1 cellular context compared by ENCODE assay signal in genomic region chr19:35862528-35862927, GRCh38.
A peak's percentile ranks its signal among the peaks of the same experiment; 100 is the strongest.
TF ChIP-seq lines count a peak whose summit lies in the region.

No MANE protein-coding gene starts in this region.

TF ChIP-seq in K562, 482 proteins besides CTCF, POLR2A, EP300 and RAD21 (continued from another document):
- TF ChIP-seq AFF1 (IDR thresholded peaks at IDR 0.05; ENCODE audit: low read depth in 1 of 2, partially characterized antibody in 2 of 2) (no peak), HNRNPL (IDR thresholded peaks at IDR 0.05; ENCODE audit: low read depth, low read length) (no peak), JUND (IDR thresholded peaks at IDR 0.05; ENCODE audit: borderline replicate concordance, low read depth, low read length) (no peak), JUND (tag; IDR thresholded peaks at IDR 0.05; ENCODE audit: borderline replicate concordance, low read depth, low read length) (no peak), RBM25 (IDR thresholded peaks at IDR 0.05; ENCODE audit: low read depth, low read length, severe bottlenecking) (peak; percentile 12), ATF6 (CRISPR knock-in tag; IDR thresholded peaks at IDR 0.05) (no peak), ZNF354B (CRISPR knock-in tag; IDR thresholded peaks at IDR 0.05) (no peak), OTX1 (CRISPR knock-in tag; IDR thresholded peaks at IDR 0.05) (no peak), ZNF551 (CRISPR knock-in tag; IDR thresholded peaks at IDR 0.05) (no peak), UBTF (IDR thresholded peaks at IDR 0.05; ENCODE audit: borderline replicate concordance in 1 of 2, low read depth in 2 of 2, low read length in 2 of 2) (no peak), MYNN (IDR thresholded peaks at IDR 0.05) (no peak), MYNN (CRISPR knock-in tag; IDR thresholded peaks at IDR 0.05) (no peak), MTA2 (IDR thresholded peaks at IDR 0.05; ENCODE audit: low read depth) (no peak), LARP7 (IDR thresholded peaks at IDR 0.05) (no peak), ZNF785 (CRISPR knock-in tag; IDR thresholded peaks at IDR 0.05) (no peak), SFPQ (IDR thresholded peaks at IDR 0.05; ENCODE audit: low read depth, low read length) (no peak), ZBTB33 (CRISPR knock-in tag; IDR thresholded peaks at IDR 0.05) (peak; percentile 97), ILK (tag; IDR thresholded peaks at IDR 0.05; ENCODE audit: borderline replicate concordance, low read depth) (no peak)
- TF ChIP-seq, protein P1, sequence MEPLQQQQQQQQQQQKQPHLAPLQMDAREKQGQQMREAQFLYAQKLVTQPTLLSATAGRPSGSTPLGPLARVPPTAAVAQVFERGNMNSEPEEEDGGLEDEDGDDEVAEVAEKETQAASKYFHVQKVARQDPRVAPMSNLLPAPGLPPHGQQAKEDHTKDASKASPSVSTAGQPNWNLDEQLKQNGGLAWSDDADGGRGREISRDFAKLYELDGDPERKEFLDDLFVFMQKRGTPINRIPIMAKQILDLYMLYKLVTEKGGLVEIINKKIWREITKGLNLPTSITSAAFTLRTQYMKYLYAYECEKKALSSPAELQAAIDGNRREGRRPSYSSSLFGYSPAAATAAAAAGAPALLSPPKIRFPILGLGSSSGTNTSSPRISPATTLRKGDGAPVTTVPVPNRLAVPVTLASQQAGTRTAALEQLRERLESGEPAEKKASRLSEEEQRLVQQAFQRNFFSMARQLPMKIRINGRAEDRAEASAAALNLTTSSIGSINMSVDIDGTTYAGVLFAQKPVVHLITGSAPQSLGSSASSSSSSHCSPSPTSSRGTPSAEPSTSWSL (CRISPR knock-in tag; IDR thresholded peaks at IDR 0.05; ENCODE audit: borderline replicate concordance), result no peak
- TF ChIP-seq, protein P2, sequence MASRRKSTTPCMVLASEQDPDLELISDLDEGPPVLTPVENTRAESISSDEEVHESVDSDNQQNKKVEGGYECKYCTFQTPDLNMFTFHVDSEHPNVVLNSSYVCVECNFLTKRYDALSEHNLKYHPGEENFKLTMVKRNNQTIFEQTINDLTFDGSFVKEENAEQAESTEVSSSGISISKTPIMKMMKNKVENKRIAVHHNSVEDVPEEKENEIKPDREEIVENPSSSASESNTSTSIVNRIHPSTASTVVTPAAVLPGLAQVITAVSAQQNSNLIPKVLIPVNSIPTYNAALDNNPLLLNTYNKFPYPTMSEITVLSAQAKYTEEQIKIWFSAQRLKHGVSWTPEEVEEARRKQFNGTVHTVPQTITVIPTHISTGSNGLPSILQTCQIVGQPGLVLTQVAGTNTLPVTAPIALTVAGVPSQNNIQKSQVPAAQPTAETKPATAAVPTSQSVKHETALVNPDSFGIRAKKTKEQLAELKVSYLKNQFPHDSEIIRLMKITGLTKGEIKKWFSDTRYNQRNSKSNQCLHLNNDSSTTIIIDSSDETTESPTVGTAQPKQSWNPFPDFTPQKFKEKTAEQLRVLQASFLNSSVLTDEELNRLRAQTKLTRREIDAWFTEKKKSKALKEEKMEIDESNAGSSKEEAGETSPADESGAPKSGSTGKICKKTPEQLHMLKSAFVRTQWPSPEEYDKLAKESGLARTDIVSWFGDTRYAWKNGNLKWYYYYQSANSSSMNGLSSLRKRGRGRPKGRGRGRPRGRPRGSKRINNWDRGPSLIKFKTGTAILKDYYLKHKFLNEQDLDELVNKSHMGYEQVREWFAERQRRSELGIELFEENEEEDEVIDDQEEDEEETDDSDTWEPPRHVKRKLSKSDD (conservative IDR thresholded peaks at IDR 0.05; ENCODE audit: low read length), result no peak
- TF ChIP-seq, protein P3, sequence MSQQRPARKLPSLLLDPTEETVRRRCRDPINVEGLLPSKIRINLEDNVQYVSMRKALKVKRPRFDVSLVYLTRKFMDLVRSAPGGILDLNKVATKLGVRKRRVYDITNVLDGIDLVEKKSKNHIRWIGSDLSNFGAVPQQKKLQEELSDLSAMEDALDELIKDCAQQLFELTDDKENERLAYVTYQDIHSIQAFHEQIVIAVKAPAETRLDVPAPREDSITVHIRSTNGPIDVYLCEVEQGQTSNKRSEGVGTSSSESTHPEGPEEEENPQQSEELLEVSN (IDR thresholded peaks at IDR 0.05; ENCODE audit: borderline replicate concordance in 1 of 2, extremely low read depth in 1 of 2, insufficient read depth in 1 of 2, insufficient read length in 1 of 2, low read depth in 1 of 2, low read length in 1 of 2, poor library complexity in 1 of 2, severe bottlenecking in 1 of 2), result peak; percentile 79 to 91
- TF ChIP-seq, protein P4, sequence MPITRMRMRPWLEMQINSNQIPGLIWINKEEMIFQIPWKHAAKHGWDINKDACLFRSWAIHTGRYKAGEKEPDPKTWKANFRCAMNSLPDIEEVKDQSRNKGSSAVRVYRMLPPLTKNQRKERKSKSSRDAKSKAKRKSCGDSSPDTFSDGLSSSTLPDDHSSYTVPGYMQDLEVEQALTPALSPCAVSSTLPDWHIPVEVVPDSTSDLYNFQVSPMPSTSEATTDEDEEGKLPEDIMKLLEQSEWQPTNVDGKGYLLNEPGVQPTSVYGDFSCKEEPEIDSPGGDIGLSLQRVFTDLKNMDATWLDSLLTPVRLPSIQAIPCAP (CRISPR knock-in tag; IDR thresholded peaks at IDR 0.05; ENCODE audit: borderline replicate concordance), result no peak
